In genomic region chr16:86521236-86522197, GRCh38 we compare ENCODE assay signal across 17 cellular contexts. TPM values are rescaled to one million over a fixed set of nuclear protein-coding genes. Genes with fewer than 3 reads are reported as not detected.
DNase-seq lines count a peak whose midpoint lies in the region; FAIRE-seq and TF ChIP-seq lines count a peak whose summit lies in the region.
"Had no signal": no experiment of that assay in that cellular context is flagged by ENCODE, and none has a peak within 500 bp of the region (broad histone marks: within the 10 kb centered on the region; RNA-seq: fewer than 3 reads in every experiment).

No MANE protein-coding gene starts in this region.

- H3K36me3 ChIP-seq in bronchial epithelial cell (ENCODE audit: control insufficient read depth, insufficient read depth, low read length): no peaks in the 10 kb centered on the region
- no peaks in the 10 kb centered on the region for H3K36me3 ChIP-seq in trophoblast cell (ENCODE audit: control insufficient read depth in 1 of 2, insufficient read depth in 2 of 2, low read length in 2 of 2)

- H4K91ac ChIP-seq in trophoblast cell (ENCODE audit: low read depth, low read length): no peak overlapping the region

- no peak overlapping the region for H3K4me3 Mint-ChIP-seq in progenitor cell of endocrine pancreas (ENCODE audit: low read depth)

- no CpG with 5 or more reads among the region's 35 CpGs for WGBS in trophoblast cell (ENCODE audit: extremely low coverage, insufficient coverage, insufficient read length)

- no peak overlapping the region for H3K27ac Mint-ChIP-seq in progenitor cell of endocrine pancreas

- no peak overlapping the region for H3K14ac ChIP-seq in trophoblast cell (ENCODE audit: low read length)

- H3K79me1 ChIP-seq in trophoblast cell (ENCODE audit: low read length): no peaks in the 10 kb centered on the region

- H3K4me3 ChIP-seq in bronchial epithelial cell (ENCODE audit: low read depth, low read length): no peak overlapping the region
- peak overlapping the region; percentile 7 for H3K4me3 ChIP-seq in trophoblast cell (ENCODE audit: low read depth, low read length)
- H3K4me3 ChIP-seq: MG63 had no signal

- TF ChIP-seq CTCF in bronchial epithelial cell (IDR thresholded peaks at IDR 0.05; ENCODE audit: insufficient read depth, low read length, severe bottlenecking) (no peak), progenitor cell of endocrine pancreas (IDR thresholded peaks at IDR 0.05; ENCODE audit: unreplicated experiment) (no peak)

- H2BK12ac ChIP-seq in trophoblast cell (ENCODE audit: low read length): no peak overlapping the region

- H3K18ac ChIP-seq in trophoblast cell (ENCODE audit: low read length): no peak overlapping the region

- no peak overlapping the region for H2BK5ac ChIP-seq in trophoblast cell (ENCODE audit: low read depth, low read length, poor library complexity)

- H3K4ac ChIP-seq in trophoblast cell (ENCODE audit: low read depth, low read length): no peak overlapping the region

- no peak overlapping the region for H4K12ac ChIP-seq in trophoblast cell (ENCODE audit: low read depth, low read length)

- H3K9me3 Mint-ChIP-seq in progenitor cell of endocrine pancreas (ENCODE audit: low read depth): no peaks in the 10 kb centered on the region

- no peak overlapping the region for H3K4me2 ChIP-seq in trophoblast cell (ENCODE audit: low read length)

- no peak overlapping the region for H2AK5ac ChIP-seq in trophoblast cell (ENCODE audit: low read length)

- peaks cover 2% of the 10 kb centered on the region for H3K4me1 Mint-ChIP-seq in progenitor cell of endocrine pancreas (ENCODE audit: low read depth)

- no peaks in the 10 kb centered on the region for H3K36me3 Mint-ChIP-seq in progenitor cell of endocrine pancreas (ENCODE audit: insufficient read depth)

- H3K23ac ChIP-seq in trophoblast cell (ENCODE audit: low read length): no peak overlapping the region

- H3K9ac ChIP-seq in trophoblast cell (ENCODE audit: low read length): no peak overlapping the region
- H3K9ac ChIP-seq: GM23248 had no signal

- FAIRE-seq in bronchial epithelial cell (lab: Jason Lieb, UNC): peak; percentile 32
- FAIRE-seq: GM12892, RCC 7860 had no signal

- peaks cover 5% of the 10 kb centered on the region for H3K9me3 ChIP-seq in trophoblast cell (ENCODE audit: insufficient read depth, low read depth, low read length)
- H3K9me3 ChIP-seq: MG63 had no signal

- H4K8ac ChIP-seq in trophoblast cell (ENCODE audit: low read depth, low read length): no peak overlapping the region

- DNase-seq in GF-D8 (lab: John Stamatoyannopoulos, UW) (peak; percentile 64), MV-4-11 (lab: John Stamatoyannopoulos, UW) (peak; percentile 11), bronchial epithelial cell (ENCODE audit: low read depth) (no peak), trophoblast cell (no peak), DMS153 treated with DMSO at 0.1 percent for 48 hours (lab: John Stamatoyannopoulos, UW; ENCODE audit: unreplicated experiment) (no peak), progenitor cell of endocrine pancreas (ENCODE audit: low spot score, unreplicated experiment) (no peak)
- no peak for DNase-seq in activated CD4-positive, alpha-beta T cell treated with anti-CD3 and anti-CD28 coated beads, Interleukin-2, amount 50 U/mL, for 1 hour
- DNase-seq: C1 segment of cervical spinal cord, GM23248, MG63, NCI-H1417 treated with DMSO at 0.1 percent for 48 hours, NCI-H2029, NCI-H510A, NCI-H82 had no signal

- no peak overlapping the region for H3K27ac ChIP-seq in trophoblast cell (ENCODE audit: low read depth, low read length)
- H3K27ac ChIP-seq: GM23248 had no signal

- H2AFZ ChIP-seq in trophoblast cell (ENCODE audit: insufficient read depth, low read length, poor library complexity): no peak overlapping the region
- H2AFZ ChIP-seq: GM23248 had no signal

- no peak overlapping the region for H2BK120ac ChIP-seq in trophoblast cell (ENCODE audit: insufficient read depth, low read length, poor library complexity)

- peaks cover 70% of the 10 kb centered on the region for H3K27me3 Mint-ChIP-seq in progenitor cell of endocrine pancreas

- H3K27me3 ChIP-seq in bronchial epithelial cell (ENCODE audit: control insufficient read depth, insufficient read depth, low read length): peaks cover 18% of the 10 kb centered on the region
- peaks cover 7% of the 10 kb centered on the region for H3K27me3 ChIP-seq in trophoblast cell (ENCODE audit: insufficient read depth, low read length)
- H3K27me3 ChIP-seq: MG63 had no signal

- peaks cover 0 to 3% of the 10 kb centered on the region in 2 experiments for H3K4me1 ChIP-seq in trophoblast cell (ENCODE audit: control insufficient read depth in 1 of 2, insufficient read depth in 2 of 2, low read length in 2 of 2)

- H3K79me2 ChIP-seq in trophoblast cell (ENCODE audit: control insufficient read depth, insufficient read depth, low read length, poor library complexity): no peaks in the 10 kb centered on the region

RNA-seq across cellular contexts. Expression of gene FOXF1, which starts 11.2 kb away (rescaled TPM):
- total RNA-seq in bronchial epithelial cell: 0.26 TPM in 1 of 2 replicates, not detected in the other
- polyA plus RNA-seq in trophoblast cell (2013): 0.08 and 0.11 TPM in 2 replicates
- total RNA-seq in progenitor cell of endocrine pancreas: not detected in 2 replicates
- total RNA-seq: G401 had no signal

RNA-seq across cellular contexts. Expression of gene MTHFSD, which starts 33.5 kb away (rescaled TPM):
- total RNA-seq in bronchial epithelial cell (13.2 and 19.7 TPM in 2 replicates), progenitor cell of endocrine pancreas (21.8 and 22.8 TPM in 2 replicates)
- polyA plus RNA-seq in trophoblast cell (2013): 9.5 and 9.8 TPM in 2 replicates

RNA-seq across cellular contexts. Expression of gene FOXC2, which starts 45.1 kb away (rescaled TPM):
- total RNA-seq in bronchial epithelial cell (under 0.01 TPM in 1 of 2 replicates, not detected in the other), progenitor cell of endocrine pancreas (0.11 TPM in 1 of 2 replicates, not detected in the other)
- 1.2 TPM in 2 replicates for polyA plus RNA-seq in trophoblast cell (2013)

RNA-seq across cellular contexts. Expression of gene FOXL1, which starts 56.8 kb away (rescaled TPM):
- total RNA-seq in bronchial epithelial cell (1.1 and 1.5 TPM in 2 replicates), progenitor cell of endocrine pancreas (not detected in 2 replicates)
- polyA plus RNA-seq in trophoblast cell (2013): 0.62 and 0.64 TPM in 2 replicates

Comparison
In these comparisons a context has a peak if more than half of its experiments do, and no peak if none do; other contexts are left out.
1. DNase-seq: peak in GF-D8 (single experiment) and MV-4-11 (single experiment); none in bronchial epithelial cell (single experiment), trophoblast cell (0 of 2), DMS153 treated with DMSO at 0.1 percent for 48 hours (single experiment), progenitor cell of endocrine pancreas (single experiment) and activated CD4-positive, alpha-beta T cell treated with anti-CD3 and anti-CD28 coated beads, Interleukin-2, amount 50 U/mL, for 1 hour (single experiment).